In the genomic region with DNA sequence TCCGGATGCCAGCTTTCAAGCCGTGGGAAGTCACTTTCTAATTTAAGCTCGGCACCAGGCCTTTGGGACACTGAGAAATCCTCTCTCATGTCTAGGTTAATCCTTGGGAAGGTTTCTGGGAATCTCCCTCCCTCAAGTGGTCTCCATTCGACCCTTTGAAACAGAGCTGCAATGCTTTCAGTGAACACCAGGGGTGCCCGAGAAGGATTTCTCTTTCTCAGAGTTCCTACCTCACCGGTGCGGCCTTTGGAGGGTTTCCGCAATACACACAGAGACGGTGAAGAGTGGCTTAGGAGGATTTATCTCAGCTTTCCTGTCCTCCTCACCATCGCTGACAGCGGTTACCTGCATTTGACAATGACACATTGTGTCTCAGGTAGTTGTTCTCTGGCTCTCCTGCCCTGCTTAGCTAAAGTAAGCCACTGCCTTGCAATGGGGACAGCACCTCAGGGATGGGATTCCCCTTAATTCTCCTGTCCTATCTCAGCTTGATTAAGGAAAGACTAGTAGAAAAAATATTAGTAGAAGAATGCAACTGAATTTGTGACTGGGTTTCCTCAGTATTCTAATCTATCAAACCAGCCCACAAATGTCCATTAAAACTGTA, we compare ENCODE assay signal across 12 cellular contexts.
DNase-seq lines count a peak whose midpoint lies in the region; ATAC-seq and TF ChIP-seq lines count a peak whose summit lies in the region.
"Had no signal": no experiment of that assay in that cellular context is flagged by ENCODE, and none has a peak within 500 bp of the region (broad histone marks: within the 10 kb centered on the region; RNA-seq: fewer than 3 reads in every experiment).

No MANE protein-coding gene starts in this region.

- BruUV-seq in Caco-2 (replicated peaks; lab: Mats Ljungman, UMichigan): no TSS peak

- peaks cover 28% of the 10 kb centered on the region for H3K4me1 Mint-ChIP-seq in Caco-2 (ENCODE audit: low read depth, unreplicated experiment)
- H3K4me1 Mint-ChIP-seq in activated T-helper 2 cell treated with anti-CD3 and anti-CD28 coated beads, Interferon-gamma antibody, Interleukin-2, Interleukin-4, amounts not matched to agents 10 μg/mL and 5 μg/mL and 100 μg/mL, durations not matched to agents 14 hours and 24 hours and 36 hours (ENCODE audit: low read depth): no peaks in the 10 kb centered on the region

- TF ChIP-seq CTCF in Caco-2 (IDR thresholded peaks at IDR 0.05; ENCODE audit: insufficient read depth in 1 of 2, low read depth in 1 of 2, low read length in 1 of 2, severe bottlenecking in 1 of 2, unreplicated experiment in 1 of 2) (peak; percentile 44 to 49), foreskin keratinocyte (conservative IDR thresholded peaks at IDR 0.05) (peak; percentile 3)

- peaks cover 4% of the 10 kb centered on the region for H3K27me3 Mint-ChIP-seq in Caco-2 (ENCODE audit: insufficient read depth, unreplicated experiment)
- no peaks in the 10 kb centered on the region for H3K27me3 Mint-ChIP-seq in activated T-helper 2 cell treated with anti-CD3 and anti-CD28 coated beads, Interferon-gamma antibody, Interleukin-2, Interleukin-4, amounts not matched to agents 10 μg/mL and 5 μg/mL and 100 μg/mL, durations not matched to agents 14 hours and 24 hours and 36 hours (ENCODE audit: low read depth)

- H3K4me1 ChIP-seq in Caco-2: peaks cover 9% of the 10 kb centered on the region
- H3K4me1 ChIP-seq in foreskin keratinocyte: no peaks in the 10 kb centered on the region

- no peaks in the 10 kb centered on the region for H3K36me3 Mint-ChIP-seq in Caco-2 (ENCODE audit: insufficient read depth, unreplicated experiment)
- H3K36me3 Mint-ChIP-seq in activated T-helper 2 cell treated with anti-CD3 and anti-CD28 coated beads, Interferon-gamma antibody, Interleukin-2, Interleukin-4, amounts not matched to agents 10 μg/mL and 5 μg/mL and 100 μg/mL, durations not matched to agents 14 hours and 24 hours and 36 hours (ENCODE audit: low read depth): no peaks in the 10 kb centered on the region

- POLR2A ChIA-PET in Caco-2 (lab: Charles Lee): no interaction called here

- no peaks in the 10 kb centered on the region for H3K9me3 ChIP-seq in Caco-2

- no peak overlapping the region for H3K4me3 ChIP-seq in Caco-2 (ENCODE audit: low read depth, low read length)

- no peak overlapping the region for H3K4me3 Mint-ChIP-seq in Caco-2 (ENCODE audit: unreplicated experiment)
- H3K4me3 Mint-ChIP-seq in activated T-helper 2 cell treated with anti-CD3 and anti-CD28 coated beads, Interferon-gamma antibody, Interleukin-2, Interleukin-4, amounts not matched to agents 10 μg/mL and 5 μg/mL and 100 μg/mL, durations not matched to agents 14 hours and 24 hours and 36 hours (ENCODE audit: low read depth): no peak overlapping the region
- H3K4me3 Mint-ChIP-seq: activated T-cell treated with anti-CD3 and anti-CD28 coated beads, Interleukin-2, amount 50 U/mL, for 4 hours had no signal

- intact Hi-C loops in Caco-2 (cut with micrococcal nuclease; ENCODE audit: unreplicated experiment): no loop called here
- intact Hi-C loops in activated T-helper 2 cell treated with anti-CD3 and anti-CD28 coated beads, Interferon-gamma antibody, Interleukin-2, Interleukin-4, amounts not matched to agents 10 μg/mL and 5 μg/mL and 100 μg/mL, durations not matched to agents 14 hours and 24 hours and 36 hours (cut with micrococcal nuclease): no loop called here

- H3K27ac ChIP-seq in foreskin keratinocyte: no peak overlapping the region

- peaks cover 9% of the 10 kb centered on the region for H3K9me3 Mint-ChIP-seq in Caco-2 (ENCODE audit: unreplicated experiment)
- no peaks in the 10 kb centered on the region for H3K9me3 Mint-ChIP-seq in activated T-helper 2 cell treated with anti-CD3 and anti-CD28 coated beads, Interferon-gamma antibody, Interleukin-2, Interleukin-4, amounts not matched to agents 10 μg/mL and 5 μg/mL and 100 μg/mL, durations not matched to agents 14 hours and 24 hours and 36 hours

- H3K27ac Mint-ChIP-seq in Caco-2 (ENCODE audit: unreplicated experiment): no peak overlapping the region
- no peak overlapping the region for H3K27ac Mint-ChIP-seq in activated T-helper 2 cell treated with anti-CD3 and anti-CD28 coated beads, Interferon-gamma antibody, Interleukin-2, Interleukin-4, amounts not matched to agents 10 μg/mL and 5 μg/mL and 100 μg/mL, durations not matched to agents 14 hours and 24 hours and 36 hours

- DNase-seq in Caco-2 (peak; percentile 47 to 54), NCI-H69 (lab: John Stamatoyannopoulos, UW) (peak; percentile 6), foreskin keratinocyte (no peak), COLO829 (ENCODE audit: low spot score) (no peak), NCI-H187 treated with DMSO at 0.1 percent for 48 hours (lab: John Stamatoyannopoulos, UW) (no peak), NCI-H1048 (lab: John Stamatoyannopoulos, UW) (no peak)
- no peak for DNase-seq in activated T-helper 2 cell treated with anti-CD3 and anti-CD28 coated beads, Interferon-gamma antibody, Interleukin-2, Interleukin-4, amounts not matched to agents 10 μg/mL and 5 μg/mL and 100 μg/mL, durations not matched to agents 14 hours and 24 hours and 36 hours (ENCODE audit: low spot score)
- DNase-seq: activated T-cell treated with anti-CD3 and anti-CD28 coated beads, Interleukin-2, amount 50 U/mL, for 4 hours; left cardiac atrium; SHP77; stimulated activated naive CD8-positive, alpha-beta T cell treated with anti-CD3 and anti-CD28 coated beads, Interleukin-15, Interleukin-2, amounts not matched to agents 100 U/mL and 50 U/mL, for 24 hours had no signal

- no peaks in the 10 kb centered on the region for H3K36me3 ChIP-seq in Caco-2 (ENCODE audit: control insufficient read depth, insufficient read depth, low read length)

- H3K27me3 ChIP-seq in Caco-2 (replicated peaks; ENCODE audit: control insufficient read depth, insufficient read depth, low read length): no peaks in the 10 kb centered on the region
- no peaks in the 10 kb centered on the region for H3K27me3 ChIP-seq in foreskin keratinocyte

- ATAC-seq in GM21786 (IDR thresholded peaks at IDR 0.05; ENCODE audit: unreplicated experiment) (peak; percentile 76), foreskin keratinocyte (no peak)
- ATAC-seq: activated T-cell treated with anti-CD3 and anti-CD28 coated beads, Interleukin-2, amount 50 U/mL, for 4 hours; left cardiac atrium; stimulated activated naive CD8-positive, alpha-beta T cell treated with anti-CD3 and anti-CD28 coated beads, Interleukin-15, Interleukin-2, amounts not matched to agents 100 U/mL and 50 U/mL, for 24 hours had no signal

- CTCF ChIA-PET in Caco-2 (lab: Charles Lee): interaction anchor here (1.1 kb wide), 1 partner anchor 39 kb away, joined by 3 read pairs; no protein-coding TSS in a partner anchor

Comparison
In these comparisons a context has a peak if more than half of its experiments do, and no peak if none do; other contexts are left out.
1. DNase-seq: peak in Caco-2 (2 of 2) and NCI-H69 (single experiment); none in foreskin keratinocyte (0 of 2), activated T-helper 2 cell treated with anti-CD3 and anti-CD28 coated beads, Interferon-gamma antibody, Interleukin-2, Interleukin-4, amounts not matched to agents 10 μg/mL and 5 μg/mL and 100 μg/mL, durations not matched to agents 14 hours and 24 hours and 36 hours (single experiment), COLO829 (single experiment), NCI-H187 treated with DMSO at 0.1 percent for 48 hours (single experiment) and NCI-H1048 (single experiment).